29 cellular contexts compared by ENCODE assay signal in genomic region chr12:117218149-117218548, GRCh38.
"Had no signal": no experiment of that assay in that cellular context is flagged by ENCODE, and none has a peak within 500 bp of the region (broad histone marks: within the 10 kb centered on the region; RNA-seq: fewer than 3 reads in every experiment).

No MANE protein-coding gene starts in this region.

- ATAC-seq: effector memory CD8-positive, alpha-beta T cell; esophagus mucosa; foreskin keratinocyte; gastroesophageal sphincter; heart left ventricle; heart right ventricle had no signal

- DNase-seq: colonic mucosa; cortex of kidney; dermis blood vessel endothelial cell; dorsolateral prefrontal cortex; effector CD4-positive, alpha-beta T cell; effector CD8-positive, alpha-beta T cell; effector memory CD4-positive, alpha-beta T cell; effector memory CD8-positive, alpha-beta T cell; endodermal cell; erythroblast; esophagus squamous epithelium; foreskin fibroblast; foreskin keratinocyte; foreskin melanocyte; glutamatergic neuron; head of caudate nucleus; heart left ventricle; heart right ventricle had no signal

- H3K4me3 ChIP-seq: colonic mucosa, coronary artery, dorsolateral prefrontal cortex, esophagus muscularis mucosa, esophagus squamous epithelium, gastroesophageal sphincter, heart left ventricle, heart right ventricle, hepatocyte had no signal

- H3K4me2 ChIP-seq: hepatocyte had no signal

- H3K4me1 Mint-ChIP-seq: endodermal cell had no signal

- H3K27ac Mint-ChIP-seq: dendritic cell treated with granulocyte-macrophage colony-stimulating factor and Interleukin-4, amounts not matched to agents 40 ng/mL and 50 ng/mL, for 4 days; effector memory CD8-positive, alpha-beta T cell; endodermal cell had no signal

- H3K9me3 ChIP-seq: colonic mucosa, esophagus muscularis mucosa, esophagus squamous epithelium, gastroesophageal sphincter, heart left ventricle, heart right ventricle had no signal

- H2AFZ ChIP-seq: hepatocyte had no signal

- H3K4me1 ChIP-seq: colonic mucosa, esophagus muscularis mucosa, foreskin keratinocyte, heart left ventricle, heart right ventricle had no signal

- FAIRE-seq: colon, endometrium, endothelial cell of umbilical vein, frontal cortex had no signal

- H3K27ac ChIP-seq: colonic mucosa, coronary artery, dorsolateral prefrontal cortex, epithelial cell of prostate, esophagus muscularis mucosa, esophagus squamous epithelium, foreskin keratinocyte, gastroesophageal sphincter, heart left ventricle, heart right ventricle, hepatocyte had no signal

- H3K36me3 ChIP-seq: colonic mucosa, esophagus muscularis mucosa, esophagus squamous epithelium, gastroesophageal sphincter, heart left ventricle, heart right ventricle had no signal

- H3K79me2 ChIP-seq: hepatocyte had no signal

- H3K27me3 ChIP-seq: colonic mucosa, foreskin keratinocyte had no signal

- H3K4me3 Mint-ChIP-seq: dendritic cell treated with granulocyte-macrophage colony-stimulating factor and Interleukin-4, amounts not matched to agents 40 ng/mL and 50 ng/mL, for 4 days; effector memory CD8-positive, alpha-beta T cell; endodermal cell had no signal

- H3K9me3 Mint-ChIP-seq: dendritic cell treated with granulocyte-macrophage colony-stimulating factor and Interleukin-4, amounts not matched to agents 40 ng/mL and 50 ng/mL, for 4 days; effector memory CD8-positive, alpha-beta T cell; endodermal cell had no signal
